Comparison of ENCODE assay signal across 1 cellular context in the genomic region with DNA sequence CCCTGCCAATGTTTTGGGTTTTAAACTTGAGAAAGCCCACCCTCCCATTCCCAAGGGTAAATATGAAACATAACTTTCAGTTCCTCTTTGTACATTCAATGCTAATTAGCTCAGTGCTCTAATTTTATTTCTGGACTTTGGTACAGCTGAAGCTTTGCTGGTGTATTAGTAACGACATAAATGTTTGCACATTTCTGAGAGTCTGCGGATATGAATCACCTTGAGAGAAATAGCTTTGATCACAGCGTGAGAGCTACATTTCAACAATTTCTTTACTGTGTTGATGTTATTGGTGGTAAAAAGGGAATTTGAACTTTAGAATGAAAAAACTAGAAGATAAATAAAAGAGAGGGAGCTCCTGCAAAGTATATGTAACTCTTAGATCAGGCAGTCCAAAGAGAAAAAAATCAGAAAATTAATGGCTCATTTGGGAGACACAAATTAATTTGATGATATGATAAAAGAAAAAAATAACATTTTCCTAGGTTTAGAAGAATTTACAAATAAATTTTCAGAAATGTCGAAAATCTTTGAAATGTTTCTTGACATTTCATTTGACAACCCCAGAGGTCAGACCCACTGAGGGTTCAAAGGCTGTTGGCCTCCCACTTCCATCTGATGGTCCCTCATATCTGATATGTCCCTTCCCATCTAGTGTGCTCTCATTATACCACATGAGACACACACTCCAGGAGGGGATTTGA.
TF ChIP-seq lines count a peak whose summit lies in the region.

No MANE protein-coding gene starts in this region.

TF ChIP-seq in HepG2, 621 proteins besides CTCF, POLR2A, EP300 and RAD21 (continued from another document and continues in another):
- TF ChIP-seq, protein P1, sequence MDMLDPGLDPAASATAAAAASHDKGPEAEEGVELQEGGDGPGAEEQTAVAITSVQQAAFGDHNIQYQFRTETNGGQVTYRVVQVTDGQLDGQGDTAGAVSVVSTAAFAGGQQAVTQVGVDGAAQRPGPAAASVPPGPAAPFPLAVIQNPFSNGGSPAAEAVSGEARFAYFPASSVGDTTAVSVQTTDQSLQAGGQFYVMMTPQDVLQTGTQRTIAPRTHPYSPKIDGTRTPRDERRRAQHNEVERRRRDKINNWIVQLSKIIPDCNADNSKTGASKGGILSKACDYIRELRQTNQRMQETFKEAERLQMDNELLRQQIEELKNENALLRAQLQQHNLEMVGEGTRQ (IDR thresholded peaks at IDR 0.05; ENCODE audit: low read depth, low read length), result no peak
- TF ChIP-seq, protein P1 (CRISPR knock-in tag; IDR thresholded peaks at IDR 0.05; ENCODE audit: borderline replicate concordance), result no peak
- TF ChIP-seq, protein P2, sequence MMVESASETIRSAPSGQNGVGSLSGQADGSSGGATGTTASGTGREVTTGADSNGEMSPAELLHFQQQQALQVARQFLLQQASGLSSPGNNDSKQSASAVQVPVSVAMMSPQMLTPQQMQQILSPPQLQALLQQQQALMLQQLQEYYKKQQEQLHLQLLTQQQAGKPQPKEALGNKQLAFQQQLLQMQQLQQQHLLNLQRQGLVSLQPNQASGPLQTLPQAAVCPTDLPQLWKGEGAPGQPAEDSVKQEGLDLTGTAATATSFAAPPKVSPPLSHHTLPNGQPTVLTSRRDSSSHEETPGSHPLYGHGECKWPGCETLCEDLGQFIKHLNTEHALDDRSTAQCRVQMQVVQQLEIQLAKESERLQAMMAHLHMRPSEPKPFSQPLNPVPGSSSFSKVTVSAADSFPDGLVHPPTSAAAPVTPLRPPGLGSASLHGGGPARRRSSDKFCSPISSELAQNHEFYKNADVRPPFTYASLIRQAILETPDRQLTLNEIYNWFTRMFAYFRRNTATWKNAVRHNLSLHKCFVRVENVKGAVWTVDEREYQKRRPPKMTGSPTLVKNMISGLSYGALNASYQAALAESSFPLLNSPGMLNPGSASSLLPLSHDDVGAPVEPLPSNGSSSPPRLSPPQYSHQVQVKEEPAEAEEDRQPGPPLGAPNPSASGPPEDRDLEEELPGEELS (CRISPR knock-in tag; IDR thresholded peaks at IDR 0.05), result peak; percentile 67
- TF ChIP-seq ZSCAN22 (CRISPR knock-in tag; IDR thresholded peaks at IDR 0.05) (no peak), EZH2 (conservative IDR thresholded peaks at IDR 0.05; ENCODE audit: low read depth, low read length) (no peak), ZNF878 (CRISPR knock-in tag; IDR thresholded peaks at IDR 0.05) (no peak), HNRNPLL (IDR thresholded peaks at IDR 0.05; ENCODE audit: low read depth, low read length, poor library complexity, severe bottlenecking) (no peak), PTBP1 (IDR thresholded peaks at IDR 0.05; ENCODE audit: low read depth, low read length, poor library complexity, severe bottlenecking) (no peak), ZFP1 (CRISPR knock-in tag; IDR thresholded peaks at IDR 0.05) (peak; percentile 44; the same call in 1 of the 2 replicates), YY1 (IDR thresholded peaks at IDR 0.05; ENCODE audit: insufficient read depth, insufficient replicate concordance, low read depth, low read length) (no peak), ZBTB1 (CRISPR knock-in tag; IDR thresholded peaks at IDR 0.05; ENCODE audit: borderline replicate concordance) (no peak), ZIK1 (CRISPR knock-in tag; IDR thresholded peaks at IDR 0.05; ENCODE audit: borderline replicate concordance, low read depth) (no peak), MED1 (CRISPR knock-in tag; IDR thresholded peaks at IDR 0.05) (peak; percentile 84), ZNF431 (CRISPR knock-in tag; IDR thresholded peaks at IDR 0.05; ENCODE audit: borderline replicate concordance, low read depth) (no peak), HOXA9 (CRISPR knock-in tag; IDR thresholded peaks at IDR 0.05; ENCODE audit: borderline replicate concordance) (no peak), ZNF446 (CRISPR knock-in tag; IDR thresholded peaks at IDR 0.05) (no peak)
- TF ChIP-seq, protein P3, sequence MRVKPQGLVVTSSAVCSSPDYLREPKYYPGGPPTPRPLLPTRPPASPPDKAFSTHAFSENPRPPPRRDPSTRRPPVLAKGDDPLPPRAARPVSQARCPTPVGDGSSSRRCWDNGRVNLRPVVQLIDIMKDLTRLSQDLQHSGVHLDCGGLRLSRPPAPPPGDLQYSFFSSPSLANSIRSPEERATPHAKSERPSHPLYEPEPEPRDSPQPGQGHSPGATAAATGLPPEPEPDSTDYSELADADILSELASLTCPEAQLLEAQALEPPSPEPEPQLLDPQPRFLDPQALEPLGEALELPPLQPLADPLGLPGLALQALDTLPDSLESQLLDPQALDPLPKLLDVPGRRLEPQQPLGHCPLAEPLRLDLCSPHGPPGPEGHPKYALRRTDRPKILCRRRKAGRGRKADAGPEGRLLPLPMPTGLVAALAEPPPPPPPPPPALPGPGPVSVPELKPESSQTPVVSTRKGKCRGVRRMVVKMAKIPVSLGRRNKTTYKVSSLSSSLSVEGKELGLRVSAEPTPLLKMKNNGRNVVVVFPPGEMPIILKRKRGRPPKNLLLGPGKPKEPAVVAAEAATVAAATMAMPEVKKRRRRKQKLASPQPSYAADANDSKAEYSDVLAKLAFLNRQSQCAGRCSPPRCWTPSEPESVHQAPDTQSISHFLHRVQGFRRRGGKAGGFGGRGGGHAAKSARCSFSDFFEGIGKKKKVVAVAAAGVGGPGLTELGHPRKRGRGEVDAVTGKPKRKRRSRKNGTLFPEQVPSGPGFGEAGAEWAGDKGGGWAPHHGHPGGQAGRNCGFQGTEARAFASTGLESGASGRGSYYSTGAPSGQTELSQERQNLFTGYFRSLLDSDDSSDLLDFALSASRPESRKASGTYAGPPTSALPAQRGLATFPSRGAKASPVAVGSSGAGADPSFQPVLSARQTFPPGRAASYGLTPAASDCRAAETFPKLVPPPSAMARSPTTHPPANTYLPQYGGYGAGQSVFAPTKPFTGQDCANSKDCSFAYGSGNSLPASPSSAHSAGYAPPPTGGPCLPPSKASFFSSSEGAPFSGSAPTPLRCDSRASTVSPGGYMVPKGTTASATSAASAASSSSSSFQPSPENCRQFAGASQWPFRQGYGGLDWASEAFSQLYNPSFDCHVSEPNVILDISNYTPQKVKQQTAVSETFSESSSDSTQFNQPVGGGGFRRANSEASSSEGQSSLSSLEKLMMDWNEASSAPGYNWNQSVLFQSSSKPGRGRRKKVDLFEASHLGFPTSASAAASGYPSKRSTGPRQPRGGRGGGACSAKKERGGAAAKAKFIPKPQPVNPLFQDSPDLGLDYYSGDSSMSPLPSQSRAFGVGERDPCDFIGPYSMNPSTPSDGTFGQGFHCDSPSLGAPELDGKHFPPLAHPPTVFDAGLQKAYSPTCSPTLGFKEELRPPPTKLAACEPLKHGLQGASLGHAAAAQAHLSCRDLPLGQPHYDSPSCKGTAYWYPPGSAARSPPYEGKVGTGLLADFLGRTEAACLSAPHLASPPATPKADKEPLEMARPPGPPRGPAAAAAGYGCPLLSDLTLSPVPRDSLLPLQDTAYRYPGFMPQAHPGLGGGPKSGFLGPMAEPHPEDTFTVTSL (CRISPR knock-in tag; IDR thresholded peaks at IDR 0.05; ENCODE audit: borderline replicate concordance), result peak; percentile 93; the same call in 1 of the 2 replicates
- TF ChIP-seq, protein P4, sequence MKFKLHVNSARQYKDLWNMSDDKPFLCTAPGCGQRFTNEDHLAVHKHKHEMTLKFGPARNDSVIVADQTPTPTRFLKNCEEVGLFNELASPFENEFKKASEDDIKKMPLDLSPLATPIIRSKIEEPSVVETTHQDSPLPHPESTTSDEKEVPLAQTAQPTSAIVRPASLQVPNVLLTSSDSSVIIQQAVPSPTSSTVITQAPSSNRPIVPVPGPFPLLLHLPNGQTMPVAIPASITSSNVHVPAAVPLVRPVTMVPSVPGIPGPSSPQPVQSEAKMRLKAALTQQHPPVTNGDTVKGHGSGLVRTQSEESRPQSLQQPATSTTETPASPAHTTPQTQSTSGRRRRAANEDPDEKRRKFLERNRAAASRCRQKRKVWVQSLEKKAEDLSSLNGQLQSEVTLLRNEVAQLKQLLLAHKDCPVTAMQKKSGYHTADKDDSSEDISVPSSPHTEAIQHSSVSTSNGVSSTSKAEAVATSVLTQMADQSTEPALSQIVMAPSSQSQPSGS (CRISPR knock-in tag; IDR thresholded peaks at IDR 0.05), result no peak
- TF ChIP-seq, protein P5, sequence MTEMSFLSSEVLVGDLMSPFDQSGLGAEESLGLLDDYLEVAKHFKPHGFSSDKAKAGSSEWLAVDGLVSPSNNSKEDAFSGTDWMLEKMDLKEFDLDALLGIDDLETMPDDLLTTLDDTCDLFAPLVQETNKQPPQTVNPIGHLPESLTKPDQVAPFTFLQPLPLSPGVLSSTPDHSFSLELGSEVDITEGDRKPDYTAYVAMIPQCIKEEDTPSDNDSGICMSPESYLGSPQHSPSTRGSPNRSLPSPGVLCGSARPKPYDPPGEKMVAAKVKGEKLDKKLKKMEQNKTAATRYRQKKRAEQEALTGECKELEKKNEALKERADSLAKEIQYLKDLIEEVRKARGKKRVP (CRISPR knock-in tag; IDR thresholded peaks at IDR 0.05), result peak in 1 of 2 experiments; percentile 56; a peak in 1 of 4 replicates
- TF ChIP-seq, protein P6, sequence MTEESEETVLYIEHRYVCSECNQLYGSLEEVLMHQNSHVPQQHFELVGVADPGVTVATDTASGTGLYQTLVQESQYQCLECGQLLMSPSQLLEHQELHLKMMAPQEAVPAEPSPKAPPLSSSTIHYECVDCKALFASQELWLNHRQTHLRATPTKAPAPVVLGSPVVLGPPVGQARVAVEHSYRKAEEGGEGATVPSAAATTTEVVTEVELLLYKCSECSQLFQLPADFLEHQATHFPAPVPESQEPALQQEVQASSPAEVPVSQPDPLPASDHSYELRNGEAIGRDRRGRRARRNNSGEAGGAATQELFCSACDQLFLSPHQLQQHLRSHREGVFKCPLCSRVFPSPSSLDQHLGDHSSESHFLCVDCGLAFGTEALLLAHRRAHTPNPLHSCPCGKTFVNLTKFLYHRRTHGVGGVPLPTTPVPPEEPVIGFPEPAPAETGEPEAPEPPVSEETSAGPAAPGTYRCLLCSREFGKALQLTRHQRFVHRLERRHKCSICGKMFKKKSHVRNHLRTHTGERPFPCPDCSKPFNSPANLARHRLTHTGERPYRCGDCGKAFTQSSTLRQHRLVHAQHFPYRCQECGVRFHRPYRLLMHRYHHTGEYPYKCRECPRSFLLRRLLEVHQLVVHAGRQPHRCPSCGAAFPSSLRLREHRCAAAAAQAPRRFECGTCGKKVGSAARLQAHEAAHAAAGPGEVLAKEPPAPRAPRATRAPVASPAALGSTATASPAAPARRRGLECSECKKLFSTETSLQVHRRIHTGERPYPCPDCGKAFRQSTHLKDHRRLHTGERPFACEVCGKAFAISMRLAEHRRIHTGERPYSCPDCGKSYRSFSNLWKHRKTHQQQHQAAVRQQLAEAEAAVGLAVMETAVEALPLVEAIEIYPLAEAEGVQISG (CRISPR knock-in tag; IDR thresholded peaks at IDR 0.05), result no peak
- TF ChIP-seq, protein P7, sequence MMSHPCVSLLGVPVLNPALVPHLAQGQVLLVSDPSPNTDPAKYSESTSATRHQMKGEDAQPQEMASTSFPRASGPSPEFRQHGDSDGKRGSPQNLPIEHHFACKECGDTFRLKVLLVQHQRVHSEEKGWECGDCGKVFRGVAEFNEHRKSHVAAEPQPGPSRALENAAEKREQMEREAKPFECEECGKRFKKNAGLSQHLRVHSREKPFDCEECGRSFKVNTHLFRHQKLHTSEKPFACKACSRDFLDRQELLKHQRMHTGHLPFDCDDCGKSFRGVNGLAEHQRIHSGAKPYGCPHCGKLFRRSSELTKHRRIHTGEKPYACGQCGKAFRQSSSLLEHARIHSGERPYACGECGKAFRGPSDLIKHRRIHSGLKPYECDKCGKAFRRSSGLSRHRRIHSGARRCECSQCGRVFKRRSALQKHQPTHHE (CRISPR knock-in tag; IDR thresholded peaks at IDR 0.05; ENCODE audit: borderline replicate concordance), result no peak
- TF ChIP-seq, protein P8, sequence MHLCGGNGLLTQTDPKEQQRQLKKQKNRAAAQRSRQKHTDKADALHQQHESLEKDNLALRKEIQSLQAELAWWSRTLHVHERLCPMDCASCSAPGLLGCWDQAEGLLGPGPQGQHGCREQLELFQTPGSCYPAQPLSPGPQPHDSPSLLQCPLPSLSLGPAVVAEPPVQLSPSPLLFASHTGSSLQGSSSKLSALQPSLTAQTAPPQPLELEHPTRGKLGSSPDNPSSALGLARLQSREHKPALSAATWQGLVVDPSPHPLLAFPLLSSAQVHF (CRISPR knock-in tag; IDR thresholded peaks at IDR 0.05), result no peak
- TF ChIP-seq, protein P9, sequence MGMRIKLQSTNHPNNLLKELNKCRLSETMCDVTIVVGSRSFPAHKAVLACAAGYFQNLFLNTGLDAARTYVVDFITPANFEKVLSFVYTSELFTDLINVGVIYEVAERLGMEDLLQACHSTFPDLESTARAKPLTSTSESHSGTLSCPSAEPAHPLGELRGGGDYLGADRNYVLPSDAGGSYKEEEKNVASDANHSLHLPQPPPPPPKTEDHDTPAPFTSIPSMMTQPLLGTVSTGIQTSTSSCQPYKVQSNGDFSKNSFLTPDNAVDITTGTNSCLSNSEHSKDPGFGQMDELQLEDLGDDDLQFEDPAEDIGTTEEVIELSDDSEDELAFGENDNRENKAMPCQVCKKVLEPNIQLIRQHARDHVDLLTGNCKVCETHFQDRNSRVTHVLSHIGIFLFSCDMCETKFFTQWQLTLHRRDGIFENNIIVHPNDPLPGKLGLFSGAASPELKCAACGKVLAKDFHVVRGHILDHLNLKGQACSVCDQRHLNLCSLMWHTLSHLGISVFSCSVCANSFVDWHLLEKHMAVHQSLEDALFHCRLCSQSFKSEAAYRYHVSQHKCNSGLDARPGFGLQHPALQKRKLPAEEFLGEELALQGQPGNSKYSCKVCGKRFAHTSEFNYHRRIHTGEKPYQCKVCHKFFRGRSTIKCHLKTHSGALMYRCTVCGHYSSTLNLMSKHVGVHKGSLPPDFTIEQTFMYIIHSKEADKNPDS (CRISPR knock-in tag; IDR thresholded peaks at IDR 0.05), result no peak
- TF ChIP-seq, protein P10, sequence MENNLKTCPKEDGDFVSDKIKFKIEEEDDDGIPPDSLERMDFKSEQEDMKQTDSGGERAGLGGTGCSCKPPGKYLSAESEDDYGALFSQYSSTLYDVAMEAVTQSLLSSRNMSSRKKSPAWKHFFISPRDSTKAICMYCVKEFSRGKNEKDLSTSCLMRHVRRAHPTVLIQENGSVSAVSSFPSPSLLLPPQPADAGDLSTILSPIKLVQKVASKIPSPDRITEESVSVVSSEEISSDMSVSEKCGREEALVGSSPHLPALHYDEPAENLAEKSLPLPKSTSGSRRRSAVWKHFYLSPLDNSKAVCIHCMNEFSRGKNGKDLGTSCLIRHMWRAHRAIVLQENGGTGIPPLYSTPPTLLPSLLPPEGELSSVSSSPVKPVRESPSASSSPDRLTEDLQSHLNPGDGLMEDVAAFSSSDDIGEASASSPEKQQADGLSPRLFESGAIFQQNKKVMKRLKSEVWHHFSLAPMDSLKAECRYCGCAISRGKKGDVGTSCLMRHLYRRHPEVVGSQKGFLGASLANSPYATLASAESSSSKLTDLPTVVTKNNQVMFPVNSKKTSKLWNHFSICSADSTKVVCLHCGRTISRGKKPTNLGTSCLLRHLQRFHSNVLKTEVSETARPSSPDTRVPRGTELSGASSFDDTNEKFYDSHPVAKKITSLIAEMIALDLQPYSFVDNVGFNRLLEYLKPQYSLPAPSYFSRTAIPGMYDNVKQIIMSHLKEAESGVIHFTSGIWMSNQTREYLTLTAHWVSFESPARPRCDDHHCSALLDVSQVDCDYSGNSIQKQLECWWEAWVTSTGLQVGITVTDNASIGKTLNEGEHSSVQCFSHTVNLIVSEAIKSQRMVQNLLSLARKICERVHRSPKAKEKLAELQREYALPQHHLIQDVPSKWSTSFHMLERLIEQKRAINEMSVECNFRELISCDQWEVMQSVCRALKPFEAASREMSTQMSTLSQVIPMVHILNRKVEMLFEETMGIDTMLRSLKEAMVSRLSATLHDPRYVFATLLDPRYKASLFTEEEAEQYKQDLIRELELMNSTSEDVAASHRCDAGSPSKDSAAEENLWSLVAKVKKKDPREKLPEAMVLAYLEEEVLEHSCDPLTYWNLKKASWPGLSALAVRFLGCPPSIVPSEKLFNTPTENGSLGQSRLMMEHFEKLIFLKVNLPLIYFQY (CRISPR knock-in tag; IDR thresholded peaks at IDR 0.05; ENCODE audit: borderline replicate concordance), result no peak
